21 cellular contexts compared by ENCODE assay signal in genomic region chr1:207923121-207923520, GRCh38. TPM values are rescaled to one million over a fixed set of nuclear protein-coding genes. Genes with fewer than 3 reads are reported as not detected.
DNase-seq lines count a peak whose midpoint lies in the region; ATAC-seq and TF ChIP-seq lines count a peak whose summit lies in the region.
"Had no signal": no experiment of that assay in that cellular context is flagged by ENCODE, and none has a peak within 500 bp of the region (broad histone marks: within the 10 kb centered on the region; RNA-seq: fewer than 3 reads in every experiment).

No MANE protein-coding gene starts in this region.

- H3K27ac ChIP-seq in BLaER1: no peak overlapping the region
- H3K27ac ChIP-seq in right cardiac atrium (ENCODE audit: low read length): peak overlapping the region; percentile 96
- H3K27ac ChIP-seq in gastrocnemius medialis: peak overlapping the region; percentile 63 to 75 (median 72)
- H3K27ac ChIP-seq: RWPE1 had no signal

- DNase-seq in NCI-H524 treated with DMSO at 0.1 percent for 48 hours (lab: John Stamatoyannopoulos, UW) (peak; percentile 9), right cardiac atrium (no peak), gastrocnemius medialis (no peak), DMS114 treated with DMSO at 0.1 percent for 48 hours (lab: John Stamatoyannopoulos, UW; ENCODE audit: unreplicated experiment) (no peak), MG63 (no peak), Caco-2 (no peak)
- DNase-seq in activated naive CD4-positive, alpha-beta T cell treated with Interleukin-2 at 50 U/mL for 16 hours: no peak
- DNase-seq: activated B cell treated with CpG ODN at 0.5 μM for 24 hours; activated CD8-positive, alpha-beta T cell treated with anti-CD3 and anti-CD28 coated beads for 36 hours; activated naive CD4-positive, alpha-beta T cell; amniotic stem cell; CD8-positive, alpha-beta memory T cell; central memory CD4-positive, alpha-beta T cell; EL; Karpas-422; left colon; NCI-H1092 treated with DMSO at 0.1 percent for 48 hours; NCI-H2081 had no signal

- H3K4me1 ChIP-seq in BLaER1: peaks cover 72% of the 10 kb centered on the region
- peaks cover 40% of the 10 kb centered on the region for H3K4me1 ChIP-seq in right cardiac atrium (ENCODE audit: control insufficient read depth, insufficient read depth, low read length)
- peaks cover 39 to 67% of the 10 kb centered on the region in 2 donors for H3K4me1 ChIP-seq in gastrocnemius medialis
- peaks cover 15% of the 10 kb centered on the region for H3K4me1 ChIP-seq in Caco-2

- peak in 1 of 2 donors; percentile 12 for ATAC-seq in right cardiac atrium
- peak in 1 of 2 donors; percentile 23 for ATAC-seq in gastrocnemius medialis
- ATAC-seq: activated CD8-positive, alpha-beta T cell treated with anti-CD3 and anti-CD28 coated beads for 36 hours; left colon had no signal

- in situ Hi-C loops in gastrocnemius medialis (cut with MboI; ENCODE audit: low sequenced_read_pairs in 4 of 4): no loop called here

- H3K4me3 ChIP-seq in BLaER1 (peak overlapping the region; percentile 24; the same call in 1 of the 2 replicates), right cardiac atrium (ENCODE audit: low read length) (no peak overlapping the region), gastrocnemius medialis (no peak overlapping the region), MG63 (no peak overlapping the region), Caco-2 (ENCODE audit: low read depth, low read length) (no peak overlapping the region)

- H3K27me3 ChIP-seq in BLaER1 (no peaks in the 10 kb centered on the region; the same call in 1 of the 2 replicates), right cardiac atrium (ENCODE audit: control insufficient read depth, insufficient read depth) (no peaks in the 10 kb centered on the region), gastrocnemius medialis (no peaks in the 10 kb centered on the region), MG63 (no peaks in the 10 kb centered on the region), Caco-2 (replicated peaks; ENCODE audit: control insufficient read depth, insufficient read depth, low read length) (no peaks in the 10 kb centered on the region)

- no peak overlapping the region for H3K4me3 Mint-ChIP-seq in Caco-2 (ENCODE audit: unreplicated experiment)
- H3K4me3 Mint-ChIP-seq: activated B cell treated with CpG ODN at 0.5 μM for 24 hours; activated CD8-positive, alpha-beta T cell treated with anti-CD3 and anti-CD28 coated beads for 36 hours; CD8-positive, alpha-beta memory T cell had no signal

- H4K20me1 ChIP-seq in BLaER1: no peaks in the 10 kb centered on the region

- no peaks in the 10 kb centered on the region for H3K9me3 ChIP-seq in BLaER1
- no peaks in the 10 kb centered on the region for H3K9me3 ChIP-seq in right cardiac atrium (ENCODE audit: control insufficient read depth, low read length)
- no peaks in the 10 kb centered on the region for H3K9me3 ChIP-seq in gastrocnemius medialis
- H3K9me3 ChIP-seq in MG63: no peaks in the 10 kb centered on the region
- no peaks in the 10 kb centered on the region for H3K9me3 ChIP-seq in Caco-2

- no peaks in the 10 kb centered on the region for H3K9me3 Mint-ChIP-seq in Caco-2 (ENCODE audit: unreplicated experiment)
- H3K9me3 Mint-ChIP-seq: activated B cell treated with CpG ODN at 0.5 μM for 24 hours; activated CD8-positive, alpha-beta T cell treated with anti-CD3 and anti-CD28 coated beads for 36 hours; CD8-positive, alpha-beta memory T cell had no signal

- 50% methylated on average over 5 of the region's 5 CpGs for WGBS in right cardiac atrium

- peak overlapping the region; percentile 87 for H3K4me2 ChIP-seq in BLaER1

- H3K9ac ChIP-seq in BLaER1: no peak overlapping the region; the same call in 1 of the 2 replicates

- CTCF ChIA-PET in Caco-2 (lab: Charles Lee): interaction anchor here (0.5 kb wide), 1 partner anchor 281 kb away, joined by 5 read pairs; no protein-coding TSS in a partner anchor

- intact Hi-C loops in right cardiac atrium (cut with DNase I): loop anchor here in 1 of 4 donors (5.0 kb wide), 1 partner anchor 39 kb away; no protein-coding TSS in a partner anchor
- intact Hi-C loops in gastrocnemius medialis (cut with DNase I; ENCODE audit: low total_unique reads): no loop called here
- intact Hi-C loops in Caco-2 (cut with micrococcal nuclease; ENCODE audit: unreplicated experiment): no loop called here

- H3K36me3 ChIP-seq in BLaER1 (no peaks in the 10 kb centered on the region), gastrocnemius medialis (no peaks in the 10 kb centered on the region), MG63 (no peaks in the 10 kb centered on the region), Caco-2 (ENCODE audit: control insufficient read depth, insufficient read depth, low read length) (no peaks in the 10 kb centered on the region; the same call in 1 of the 2 replicates)

- TF ChIP-seq CTCF in gastrocnemius medialis (IDR thresholded peaks at IDR 0.05 in 4 of 5, conservative IDR thresholded peaks at IDR 0.05 in 1 of 5): no peak
- TF ChIP-seq CTCF in Caco-2 (IDR thresholded peaks at IDR 0.05; ENCODE audit: insufficient read depth in 1 of 2, low read depth in 1 of 2, low read length in 1 of 2, severe bottlenecking in 1 of 2, unreplicated experiment in 1 of 2): no peak

- H3K36me3 Mint-ChIP-seq in Caco-2 (ENCODE audit: insufficient read depth, unreplicated experiment): no peaks in the 10 kb centered on the region
- H3K36me3 Mint-ChIP-seq: CD8-positive, alpha-beta memory T cell had no signal

- TF ChIP-seq POLR2A in gastrocnemius medialis (IDR thresholded peaks at IDR 0.05): no peak

- no peaks in the 10 kb centered on the region for H3K27me3 Mint-ChIP-seq in Caco-2 (ENCODE audit: insufficient read depth, unreplicated experiment)

- H3K4me1 Mint-ChIP-seq in Caco-2 (ENCODE audit: low read depth, unreplicated experiment): peaks cover 16% of the 10 kb centered on the region
- H3K4me1 Mint-ChIP-seq: CD8-positive, alpha-beta memory T cell had no signal

- POLR2A ChIA-PET in Caco-2 (lab: Charles Lee): no interaction called here

- BruUV-seq in Caco-2 (replicated peaks; lab: Mats Ljungman, UMichigan): no TSS peak

- H3K27ac Mint-ChIP-seq in Caco-2 (ENCODE audit: unreplicated experiment): no peak overlapping the region
- H3K27ac Mint-ChIP-seq: activated B cell treated with CpG ODN at 0.5 μM for 24 hours; activated CD8-positive, alpha-beta T cell treated with anti-CD3 and anti-CD28 coated beads for 36 hours; CD8-positive, alpha-beta memory T cell had no signal

RNA-seq across cellular contexts. Expression of gene CD34, which starts 12.2 kb away (rescaled TPM):
- 100 to 1,000 TPM in 3 of 4 donors, 10 to 100 TPM in 1; 81.8 to 170 (median 123) TPM for total RNA-seq in right cardiac atrium
- polyA plus RNA-seq in right cardiac atrium: 87.4 TPM
- total RNA-seq in gastrocnemius medialis: 10 to 100 TPM; 13.6 to 31.7 (median 20.7) TPM
- 0.53 TPM in 1 of 2 replicates, not detected in the other for total RNA-seq in MG63 (2014; rRNA removed; shearing (Covaris generic); ENCODE audit: low replicate concordance)
- not detected in 2 replicates for total RNA-seq in Caco-2 (2022)
- total RNA-seq: activated B cell treated with CpG ODN at 0.5 μM for 24 hours; CD8-positive, alpha-beta memory T cell; NCI-H460 had no signal
- polyA plus RNA-seq: CD8-positive, alpha-beta memory T cell had no signal
